Comparison of ENCODE assay signal across 1 cellular context in the genomic region with DNA sequence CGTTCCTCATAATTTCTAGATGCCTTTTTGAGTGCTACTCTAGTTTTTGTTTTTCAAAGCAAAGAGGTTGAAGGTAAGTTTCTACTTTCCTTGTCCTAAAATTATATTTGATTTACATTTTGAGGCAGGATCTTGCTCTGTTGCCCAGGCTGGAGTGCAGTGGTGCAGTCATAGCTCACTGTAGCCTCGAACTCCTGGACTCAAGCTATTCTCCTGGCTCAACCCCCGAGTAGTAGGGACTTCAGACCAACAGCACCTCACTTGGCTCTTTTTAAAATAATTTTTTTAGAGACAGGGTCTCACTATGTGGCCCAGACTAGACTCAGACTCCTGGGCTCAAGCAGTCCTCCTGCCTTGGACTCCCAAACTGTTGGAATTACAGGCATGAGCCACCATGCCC.
TF ChIP-seq lines count a peak whose summit lies in the region.

No MANE protein-coding gene starts in this region.

TF ChIP-seq in SK-N-SH treated with all-trans-retinoic acid at 6 μM for 48 hours, 23 proteins besides CTCF, POLR2A, EP300 and RAD21 (continued from another document):
- TF ChIP-seq, protein P1, sequence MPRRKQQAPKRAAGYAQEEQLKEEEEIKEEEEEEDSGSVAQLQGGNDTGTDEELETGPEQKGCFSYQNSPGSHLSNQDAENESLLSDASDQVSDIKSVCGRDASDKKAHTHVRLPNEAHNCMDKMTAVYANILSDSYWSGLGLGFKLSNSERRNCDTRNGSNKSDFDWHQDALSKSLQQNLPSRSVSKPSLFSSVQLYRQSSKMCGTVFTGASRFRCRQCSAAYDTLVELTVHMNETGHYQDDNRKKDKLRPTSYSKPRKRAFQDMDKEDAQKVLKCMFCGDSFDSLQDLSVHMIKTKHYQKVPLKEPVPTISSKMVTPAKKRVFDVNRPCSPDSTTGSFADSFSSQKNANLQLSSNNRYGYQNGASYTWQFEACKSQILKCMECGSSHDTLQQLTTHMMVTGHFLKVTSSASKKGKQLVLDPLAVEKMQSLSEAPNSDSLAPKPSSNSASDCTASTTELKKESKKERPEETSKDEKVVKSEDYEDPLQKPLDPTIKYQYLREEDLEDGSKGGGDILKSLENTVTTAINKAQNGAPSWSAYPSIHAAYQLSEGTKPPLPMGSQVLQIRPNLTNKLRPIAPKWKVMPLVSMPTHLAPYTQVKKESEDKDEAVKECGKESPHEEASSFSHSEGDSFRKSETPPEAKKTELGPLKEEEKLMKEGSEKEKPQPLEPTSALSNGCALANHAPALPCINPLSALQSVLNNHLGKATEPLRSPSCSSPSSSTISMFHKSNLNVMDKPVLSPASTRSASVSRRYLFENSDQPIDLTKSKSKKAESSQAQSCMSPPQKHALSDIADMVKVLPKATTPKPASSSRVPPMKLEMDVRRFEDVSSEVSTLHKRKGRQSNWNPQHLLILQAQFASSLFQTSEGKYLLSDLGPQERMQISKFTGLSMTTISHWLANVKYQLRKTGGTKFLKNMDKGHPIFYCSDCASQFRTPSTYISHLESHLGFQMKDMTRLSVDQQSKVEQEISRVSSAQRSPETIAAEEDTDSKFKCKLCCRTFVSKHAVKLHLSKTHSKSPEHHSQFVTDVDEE (CRISPR knock-in tag; IDR thresholded peaks at IDR 0.05): no peak
- no peak for TF ChIP-seq ZFP3 (CRISPR knock-in tag; IDR thresholded peaks at IDR 0.05)
- TF ChIP-seq TOX (CRISPR knock-in tag; IDR thresholded peaks at IDR 0.05; ENCODE audit: borderline replicate concordance): no peak
- no peak for TF ChIP-seq CSDC2 (CRISPR knock-in tag; IDR thresholded peaks at IDR 0.05)
- TF ChIP-seq ZFP30 (CRISPR knock-in tag; IDR thresholded peaks at IDR 0.05): no peak
